ENCODE assay signal across 1 cellular context in the genomic region with DNA sequence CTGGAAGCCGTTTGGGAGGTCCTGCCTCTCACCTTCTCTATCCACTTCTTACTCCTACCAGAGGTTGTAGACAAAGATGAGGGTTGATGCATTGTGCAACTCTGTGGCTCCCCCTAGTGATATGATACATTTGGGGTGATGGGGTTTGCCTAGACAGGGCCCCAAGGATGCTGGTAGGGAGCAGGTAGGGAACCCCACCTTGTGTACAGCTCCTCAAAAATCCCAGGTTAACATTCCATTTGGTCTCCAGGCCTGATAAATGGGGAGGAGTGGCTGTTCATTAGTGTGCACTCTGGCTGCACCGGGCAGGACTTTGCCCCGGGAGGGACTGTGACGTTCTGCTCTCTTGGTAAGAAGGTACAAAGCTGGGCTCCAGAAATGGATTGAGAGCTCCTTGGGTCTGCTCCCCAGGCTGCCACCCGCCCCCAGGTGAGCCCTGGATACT.
TF ChIP-seq lines count a peak whose summit lies in the region.

No MANE protein-coding gene starts in this region.

TF ChIP-seq in IMR-90, 13 proteins besides CTCF, POLR2A, EP300 and RAD21:
- TF ChIP-seq MXI1 (IDR thresholded peaks at IDR 0.05; ENCODE audit: borderline replicate concordance, low read depth, low read length) (no peak), NFE2L2 (IDR thresholded peaks at IDR 0.05; ENCODE audit: low read depth, low read length) (no peak), MAFK (IDR thresholded peaks at IDR 0.05; ENCODE audit: low read depth, low read length) (no peak), BHLHE40 (IDR thresholded peaks at IDR 0.05; ENCODE audit: low read depth, low read length) (no peak), SMC3 (IDR thresholded peaks at IDR 0.05; ENCODE audit: low read depth, low read length) (no peak), CHD1 (IDR thresholded peaks at IDR 0.05; ENCODE audit: low read depth, low read length) (no peak)
- TF ChIP-seq, protein P1, sequence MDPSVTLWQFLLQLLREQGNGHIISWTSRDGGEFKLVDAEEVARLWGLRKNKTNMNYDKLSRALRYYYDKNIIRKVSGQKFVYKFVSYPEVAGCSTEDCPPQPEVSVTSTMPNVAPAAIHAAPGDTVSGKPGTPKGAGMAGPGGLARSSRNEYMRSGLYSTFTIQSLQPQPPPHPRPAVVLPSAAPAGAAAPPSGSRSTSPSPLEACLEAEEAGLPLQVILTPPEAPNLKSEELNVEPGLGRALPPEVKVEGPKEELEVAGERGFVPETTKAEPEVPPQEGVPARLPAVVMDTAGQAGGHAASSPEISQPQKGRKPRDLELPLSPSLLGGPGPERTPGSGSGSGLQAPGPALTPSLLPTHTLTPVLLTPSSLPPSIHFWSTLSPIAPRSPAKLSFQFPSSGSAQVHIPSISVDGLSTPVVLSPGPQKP (IDR thresholded peaks at IDR 0.05; ENCODE audit: borderline replicate concordance, low read depth, low read length) = no peak
- TF ChIP-seq, protein P2, sequence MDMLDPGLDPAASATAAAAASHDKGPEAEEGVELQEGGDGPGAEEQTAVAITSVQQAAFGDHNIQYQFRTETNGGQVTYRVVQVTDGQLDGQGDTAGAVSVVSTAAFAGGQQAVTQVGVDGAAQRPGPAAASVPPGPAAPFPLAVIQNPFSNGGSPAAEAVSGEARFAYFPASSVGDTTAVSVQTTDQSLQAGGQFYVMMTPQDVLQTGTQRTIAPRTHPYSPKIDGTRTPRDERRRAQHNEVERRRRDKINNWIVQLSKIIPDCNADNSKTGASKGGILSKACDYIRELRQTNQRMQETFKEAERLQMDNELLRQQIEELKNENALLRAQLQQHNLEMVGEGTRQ (IDR thresholded peaks at IDR 0.05; ENCODE audit: low read depth, low read length) = no peak
